ENCODE assay signal across 8 cellular contexts in the genomic region with DNA sequence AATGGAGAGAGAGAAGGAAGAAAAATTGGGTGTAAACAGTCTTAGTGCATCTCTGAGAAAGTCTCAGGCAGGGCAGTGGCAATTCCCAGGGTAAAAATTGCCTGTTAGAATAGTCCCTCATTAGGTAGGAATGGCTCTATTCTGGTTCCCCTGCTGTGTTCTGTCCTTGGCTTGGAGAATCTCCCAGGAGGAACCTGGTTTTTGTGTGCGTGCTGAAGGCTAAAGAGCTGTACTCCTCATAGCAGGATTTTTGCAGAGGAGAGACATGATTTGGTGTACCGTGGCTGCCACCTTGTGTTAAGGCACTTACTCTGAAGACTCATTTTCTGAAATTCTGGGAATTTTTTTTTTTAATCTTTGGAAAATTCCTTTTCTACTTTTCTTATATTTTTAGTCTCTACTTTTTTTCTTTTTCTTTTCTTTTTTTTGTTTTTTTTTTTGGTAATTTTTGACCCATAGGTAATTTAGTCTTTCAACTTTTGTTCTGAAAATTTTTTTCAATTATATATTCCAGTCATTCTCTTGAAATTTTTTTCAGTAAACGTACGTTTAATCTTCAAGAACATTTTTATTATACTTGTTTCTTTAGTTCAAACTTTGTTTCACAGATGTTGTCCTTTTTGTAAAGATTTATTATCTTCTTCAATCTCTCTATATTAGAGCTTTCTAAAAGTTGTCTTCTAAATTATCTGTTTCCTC.
DNase-seq lines count a peak whose midpoint lies in the region; ATAC-seq and TF ChIP-seq lines count a peak whose summit lies in the region.

No MANE protein-coding gene starts in this region.

- no peaks in the 10 kb centered on the region for H3K4me1 Mint-ChIP-seq in stimulated activated naive CD8-positive, alpha-beta T cell treated with anti-CD3 and anti-CD28 coated beads, Interleukin-15, amount 100 ng/mL, for 72 hours

- H3K27me3 Mint-ChIP-seq in stimulated activated naive CD8-positive, alpha-beta T cell treated with anti-CD3 and anti-CD28 coated beads, Interleukin-15, amount 100 ng/mL, for 72 hours: no peaks in the 10 kb centered on the region

- TF ChIP-seq POLR2A in erythroblast (IDR thresholded peaks at IDR 0.05; ENCODE audit: low read length): no peak

- H3K9me3 Mint-ChIP-seq in stimulated activated naive CD8-positive, alpha-beta T cell treated with anti-CD3 and anti-CD28 coated beads, Interleukin-15, amount 100 ng/mL, for 72 hours: peaks cover 13 to 16% of the 10 kb centered on the region in 2 donors

- H3K4me3 Mint-ChIP-seq in stimulated activated naive CD8-positive, alpha-beta T cell treated with anti-CD3 and anti-CD28 coated beads, Interleukin-15, amount 100 ng/mL, for 72 hours: no peak overlapping the region

- no peak for ATAC-seq in stimulated activated naive CD8-positive, alpha-beta T cell treated with anti-CD3 and anti-CD28 coated beads, Interleukin-15, Interleukin-2, amounts not matched to agents 100 U/mL and 50 U/mL, for 24 hours
- no peak for ATAC-seq in stimulated activated naive CD8-positive, alpha-beta T cell treated with anti-CD3 and anti-CD28 coated beads, Interleukin-15, amount 100 ng/mL, for 72 hours
- ATAC-seq in SK-N-SH treated with all-trans-retinoic acid at 6 μM for 48 hours: peak; percentile 86
- no peak for ATAC-seq in HG02870 (IDR thresholded peaks at IDR 0.05; ENCODE audit: unreplicated experiment)
- ATAC-seq in GM21367 (IDR thresholded peaks at IDR 0.05; ENCODE audit: unreplicated experiment): no peak

- peak; percentile 35 for DNase-seq in stimulated activated naive CD8-positive, alpha-beta T cell treated with anti-CD3 and anti-CD28 coated beads, Interleukin-15, Interleukin-2, amounts not matched to agents 100 U/mL and 50 U/mL, for 24 hours
- no peak for DNase-seq in stimulated activated naive CD8-positive, alpha-beta T cell treated with anti-CD3 and anti-CD28 coated beads, Interleukin-15, amount 100 ng/mL, for 72 hours
- DNase-seq in NAMALWA (ENCODE audit: low spot score): peak; percentile 32
- DNase-seq in erythroblast (lab: John Stamatoyannopoulos, UW): peak; percentile 51 to 67
- peak; percentile 74 for DNase-seq in myocyte (ENCODE audit: low read depth)

- H3K27ac Mint-ChIP-seq in stimulated activated naive CD8-positive, alpha-beta T cell treated with anti-CD3 and anti-CD28 coated beads, Interleukin-15, amount 100 ng/mL, for 72 hours: no peak overlapping the region

TF ChIP-seq in SK-N-SH treated with all-trans-retinoic acid at 6 μM for 48 hours, 23 proteins besides CTCF, POLR2A, EP300 and RAD21:
- TF ChIP-seq BACH2 (CRISPR knock-in tag; IDR thresholded peaks at IDR 0.05; ENCODE audit: borderline replicate concordance): no peak
- no peak for TF ChIP-seq ZFP3 (CRISPR knock-in tag; IDR thresholded peaks at IDR 0.05)
- TF ChIP-seq ZFP30 (CRISPR knock-in tag; IDR thresholded peaks at IDR 0.05): no peak
TF ChIP-seq in SK-N-SH treated with all-trans-retinoic acid at 6 μM for 48 hours: peak in this region for 0.

Comparison
In these comparisons a context has a peak if more than half of its experiments do, and no peak if none do; other contexts are left out.
1. DNase-seq: peak in stimulated activated naive CD8-positive, alpha-beta T cell treated with anti-CD3 and anti-CD28 coated beads, Interleukin-15, Interleukin-2, amounts not matched to agents 100 U/mL and 50 U/mL, for 24 hours (single experiment), NAMALWA (single experiment), erythroblast (2 of 2) and myocyte (single experiment); none in stimulated activated naive CD8-positive, alpha-beta T cell treated with anti-CD3 and anti-CD28 coated beads, Interleukin-15, amount 100 ng/mL, for 72 hours (0 of 2).